In genomic region chr16:11796227-11797165, GRCh38 we compare ENCODE assay signal across 1 cellular context.
TF ChIP-seq lines count a peak whose summit lies in the region.

No MANE protein-coding gene starts in this region.

TF ChIP-seq in GM23338, 12 proteins besides CTCF, POLR2A, EP300 and RAD21 (continued from another document):
- TF ChIP-seq ZNF462 (CRISPR knock-in tag; IDR thresholded peaks at IDR 0.05): no peak
- no peak for TF ChIP-seq ZNF331 (CRISPR knock-in tag; IDR thresholded peaks at IDR 0.05; ENCODE audit: low read depth)
- TF ChIP-seq JUNB (IDR thresholded peaks at IDR 0.05; ENCODE audit: unreplicated experiment): no peak
- no peak for TF ChIP-seq ZNF114 (CRISPR knock-in tag; IDR thresholded peaks at IDR 0.05)
- TF ChIP-seq CREB1 (CRISPR knock-in tag; IDR thresholded peaks at IDR 0.05; ENCODE audit: low read depth): no peak
- TF ChIP-seq ETS1 (IDR thresholded peaks at IDR 0.05): no peak
- TF ChIP-seq EZH2phosphoT487 (IDR thresholded peaks at IDR 0.05; ENCODE audit: unreplicated experiment): no peak
